In the genomic region with DNA sequence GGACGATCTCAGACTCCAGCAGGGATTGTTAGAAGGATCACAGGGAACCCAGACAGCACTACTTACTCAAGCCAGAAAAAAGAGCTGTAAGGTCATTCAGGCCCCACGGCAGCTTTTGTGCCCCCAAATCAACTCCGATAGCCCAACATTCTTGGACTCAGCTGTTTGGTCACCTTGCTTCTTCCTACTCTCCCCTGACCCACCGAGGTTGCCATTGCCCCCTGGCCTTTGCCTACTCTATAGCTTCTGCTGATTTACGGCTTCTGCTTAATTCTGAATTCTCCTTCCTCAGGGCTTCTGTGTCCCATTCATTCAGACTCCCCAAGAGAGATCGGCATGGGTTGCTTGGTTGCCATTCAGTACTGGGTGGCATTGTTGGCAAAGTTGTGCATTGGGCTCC, we compare ENCODE assay signal across 27 cellular contexts.
"Had no signal": no experiment of that assay in that cellular context is flagged by ENCODE, and none has a peak within 500 bp of the region (broad histone marks: within the 10 kb centered on the region; RNA-seq: fewer than 3 reads in every experiment).

No MANE protein-coding gene starts in this region.

- H3K9me3 ChIP-seq: colonic mucosa, left lung, lower lobe of right lung, mucosa of descending colon had no signal

- H3K4me3 ChIP-seq: cardiac muscle cell, colonic mucosa, left lung, lower lobe of right lung, mucosa of descending colon, right atrium auricular region, tibial nerve had no signal

- H3K36me3 Mint-ChIP-seq: activated naive CD8-positive, alpha-beta T cell; brain; natural killer cell treated with Interleukin-12 subunit alpha and Interleukin-12 subunit beta and Interleukin-15 and Interleukin-18, amount 100 ng/mL, for 72 hours had no signal

- H3K4me3 Mint-ChIP-seq: activated naive CD8-positive, alpha-beta T cell; activated T-cell treated with anti-CD3 and anti-CD28 coated beads, Interleukin-2, amount 50 U/mL, for 72 hours; natural killer cell treated with Interleukin-12 subunit alpha and Interleukin-12 subunit beta and Interleukin-15 and Interleukin-18, amount 100 ng/mL, for 72 hours; T-helper 1 cell treated with Interleukin-12 subunit alpha and Interleukin-12 subunit beta and Interleukin-4 antibody, amounts not matched to agents 30 μg/mL and 1 μg/mL, for 36 hours had no signal

- H3K4me1 ChIP-seq: colonic mucosa, right atrium auricular region, tibial nerve had no signal

- H3K27me3 ChIP-seq: cardiac muscle cell, colonic mucosa, left lung, right atrium auricular region, tibial nerve had no signal

- H3K27ac ChIP-seq: cardiac muscle cell, colonic mucosa, epithelial cell of prostate, left lung, lower lobe of right lung, right atrium auricular region, tibial nerve, VCaP had no signal

- H3K27me3 Mint-ChIP-seq: brain had no signal

- ATAC-seq: activated T-cell treated with anti-CD3 and anti-CD28 coated beads, Interleukin-2, amount 50 U/mL, for 72 hours; left lung; mucosa of descending colon; natural killer cell treated with Interleukin-12 subunit alpha and Interleukin-12 subunit beta and Interleukin-15 and Interleukin-18, amount 100 ng/mL, for 72 hours had no signal

- H3K36me3 ChIP-seq: cardiac muscle cell, colonic mucosa, left lung, lower lobe of right lung, right atrium auricular region, tibial nerve had no signal

- H3K4me1 Mint-ChIP-seq: brain had no signal

- DNase-seq: activated CD4-positive, alpha-beta T cell treated with anti-CD3 and anti-CD28 coated beads for 4 hours; activated CD4-positive, alpha-beta T cell treated with anti-CD3 and anti-CD28 coated beads, Interleukin-2, amount 50 U/mL, for 4 hours; activated effector memory CD4-positive, alpha-beta T cell treated with Interleukin-2 at 50 U/mL for 16 hours; activated naive CD4-positive, alpha-beta T cell treated with Interleukin-2 at 50 U/mL for 16 hours; activated T-cell treated with anti-CD3 and anti-CD28 coated beads for 4 hours; activated T-cell treated with anti-CD3 and anti-CD28 coated beads, Interleukin-2, amount 50 U/mL, for 72 hours; aorta; cerebellar nuclear complex; colonic mucosa; effector CD8-positive, alpha-beta T cell; left lung; lower lobe of right lung; mesendoderm; mucosa of descending colon; stimulated activated CD4-positive, alpha-beta T cell treated with anti-CD3 and anti-CD28 coated beads, Interleukin-15, amount 100 ng/mL, for 24 hours; stimulated activated CD4-positive, alpha-beta T cell treated with anti-CD3 and anti-CD28 coated beads, Interleukin-2, amount 100 ng/mL, for 24 hours; stimulated activated naive CD4-positive, alpha-beta T cell; T-helper 9 cell had no signal

- H3K27ac Mint-ChIP-seq: activated naive CD8-positive, alpha-beta T cell; activated T-cell treated with anti-CD3 and anti-CD28 coated beads, Interleukin-2, amount 50 U/mL, for 72 hours; brain; natural killer cell treated with Interleukin-12 subunit alpha and Interleukin-12 subunit beta and Interleukin-15 and Interleukin-18, amount 100 ng/mL, for 72 hours; T-helper 1 cell treated with Interleukin-12 subunit alpha and Interleukin-12 subunit beta and Interleukin-4 antibody, amounts not matched to agents 30 μg/mL and 1 μg/mL, for 36 hours had no signal

- H3K9me3 Mint-ChIP-seq: activated T-cell treated with anti-CD3 and anti-CD28 coated beads, Interleukin-2, amount 50 U/mL, for 72 hours; natural killer cell treated with Interleukin-12 subunit alpha and Interleukin-12 subunit beta and Interleukin-15 and Interleukin-18, amount 100 ng/mL, for 72 hours; T-helper 1 cell treated with Interleukin-12 subunit alpha and Interleukin-12 subunit beta and Interleukin-4 antibody, amounts not matched to agents 30 μg/mL and 1 μg/mL, for 36 hours had no signal
